9 cellular contexts compared by ENCODE assay signal in the genomic region with DNA sequence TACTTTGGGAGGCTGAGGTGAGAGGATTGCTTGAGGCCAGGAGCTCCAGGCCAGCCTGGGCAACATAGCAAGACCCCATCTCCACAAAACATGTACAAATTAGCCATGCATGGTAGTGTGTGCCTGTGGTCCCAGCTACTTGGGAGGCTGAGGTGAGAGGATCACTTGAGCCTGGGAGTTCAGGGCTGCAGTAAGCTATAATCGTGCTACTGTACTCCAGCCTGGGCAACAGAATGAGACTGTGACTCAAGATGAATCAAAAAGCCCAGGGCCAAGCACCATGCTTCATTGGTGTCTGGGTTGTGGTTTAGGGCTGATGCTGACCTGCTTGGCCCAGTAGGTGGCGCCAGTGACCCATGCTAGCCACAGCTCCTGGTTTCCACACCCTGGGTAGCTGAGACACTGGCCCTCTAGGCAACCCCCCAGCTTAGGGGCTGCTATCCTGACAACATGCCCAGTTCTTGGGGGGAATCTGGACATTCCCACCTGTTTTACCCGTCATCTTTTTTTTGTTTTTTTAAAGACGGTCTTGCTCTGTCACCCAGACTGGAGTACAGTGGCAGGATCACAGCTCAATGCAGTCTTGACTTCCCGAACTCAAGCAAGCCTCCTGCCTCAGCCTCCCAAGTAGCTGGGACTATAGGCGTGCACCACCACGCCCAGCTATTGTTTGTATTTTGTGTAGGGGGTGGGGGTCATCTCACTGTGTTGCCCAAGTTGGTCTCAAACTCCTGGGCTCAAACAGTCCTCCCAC. TPM values are rescaled to one million over a fixed set of nuclear protein-coding genes. Genes with fewer than 3 reads are reported as not detected.
DNase-seq lines count a peak whose midpoint lies in the region; ATAC-seq and TF ChIP-seq lines count a peak whose summit lies in the region.
"Had no signal": no experiment of that assay in that cellular context is flagged by ENCODE, and none has a peak within 500 bp of the region (broad histone marks: within the 10 kb centered on the region; RNA-seq: fewer than 3 reads in every experiment).

No MANE protein-coding gene starts in this region.

- H3K36me3 Mint-ChIP-seq in Calu3 (ENCODE audit: insufficient read depth, unreplicated experiment) (peaks cover 7% of the 10 kb centered on the region), mesothelial cell of epicardium (peaks cover 2% of the 10 kb centered on the region)
- peaks cover 8% of the 10 kb centered on the region for H3K36me3 Mint-ChIP-seq in activated CD8-positive, alpha-beta T cell treated with anti-CD3 and anti-CD28 coated beads, Interleukin-2, amount 10 ng/mL, durations not matched to agents 7 days and 5 days (ENCODE audit: low read depth)

- POLR2A ChIA-PET in HEK293T (lab: Yijun Ruan, JAX), result interaction anchor here (1.0 kb wide), 1 partner anchor 79 kb away, joined by 4 read pairs; a partner anchor contains a TSS
- POLR2A ChIA-PET in activated CD8-positive, alpha-beta T cell treated with anti-CD3 and anti-CD28 coated beads, Interleukin-2, amount 10 ng/mL, durations not matched to agents 7 days and 5 days (lab: Charles Lee), result interaction anchor here (0.6 to 1.5 kb wide), 2 partner anchors 20 to 59 kb away, joined by 5 to 7 read pairs; no protein-coding TSS in a partner anchor

- ATAC-seq in activated CD8-positive, alpha-beta T cell treated with anti-CD3 and anti-CD28 coated beads, Interleukin-2, amount 10 ng/mL, durations not matched to agents 7 days and 5 days, result peak; percentile 93
- ATAC-seq in HG03469 (IDR thresholded peaks at IDR 0.05; ENCODE audit: unreplicated experiment), result no peak

- H3K4me1 Mint-ChIP-seq in Calu3 (ENCODE audit: low read depth, unreplicated experiment), result peaks cover 7% of the 10 kb centered on the region
- H3K4me1 Mint-ChIP-seq in activated CD8-positive, alpha-beta T cell treated with anti-CD3 and anti-CD28 coated beads, Interleukin-2, amount 10 ng/mL, durations not matched to agents 7 days and 5 days (ENCODE audit: low read depth), result peaks cover 11% of the 10 kb centered on the region
- peaks cover 6% of the 10 kb centered on the region for H3K4me1 Mint-ChIP-seq in mesothelial cell of epicardium

- DNase-seq in Calu3 (peak; percentile 76), HEK293T (ENCODE audit: extremely low spot score) (peak; percentile 84), NCI-H82 treated with DMSO at 0.1 percent for 48 hours (lab: John Stamatoyannopoulos, UW; ENCODE audit: unreplicated experiment) (peak; percentile 38), mesothelial cell of epicardium (ENCODE audit: low spot score in 2 of 2, unreplicated experiment in 2 of 2) (peak; percentile 50 to 84)
- peak; percentile 88 for DNase-seq in activated CD8-positive, alpha-beta T cell treated with anti-CD3 and anti-CD28 coated beads, Interleukin-2, amount 10 ng/mL, durations not matched to agents 7 days and 5 days
- DNase-seq in effector memory CD4-positive, alpha-beta T cell, result peak; percentile 65 to 75 (median 73)
- peak; percentile 68 to 76 for DNase-seq in stimulated activated CD8-positive, alpha-beta memory T cell treated with anti-CD3 and anti-CD28 coated beads, Interleukin-2, amount 100 ng/mL, for 48 hours (ENCODE audit: low read depth in 2 of 2)

- intact Hi-C loops in Calu3 (cut with micrococcal nuclease; ENCODE audit: unreplicated experiment), result loop anchor here (1.0 kb wide), 1 partner anchor 58 kb away; no protein-coding TSS in a partner anchor

- H3K9me3 ChIP-seq in effector memory CD4-positive, alpha-beta T cell (ENCODE audit: control insufficient read depth, low read length), result no peaks in the 10 kb centered on the region

- H3K36me3 ChIP-seq in effector memory CD4-positive, alpha-beta T cell (ENCODE audit: control insufficient read depth, insufficient read depth, low read length), result peaks cover 5% of the 10 kb centered on the region

- no peak overlapping the region for H3K27ac ChIP-seq in effector memory CD4-positive, alpha-beta T cell (ENCODE audit: insufficient read depth, low read length, poor library complexity, severe bottlenecking)
- H3K27ac ChIP-seq: SK-N-MC had no signal

- BruUV-seq in Calu3 (replicated peaks; lab: Mats Ljungman, UMichigan), result no TSS peak

- H3K9me3 Mint-ChIP-seq in Calu3 (ENCODE audit: low read depth, unreplicated experiment), result no peaks in the 10 kb centered on the region
- no peaks in the 10 kb centered on the region for H3K9me3 Mint-ChIP-seq in activated CD8-positive, alpha-beta T cell treated with anti-CD3 and anti-CD28 coated beads, Interleukin-2, amount 10 ng/mL, durations not matched to agents 7 days and 5 days (ENCODE audit: insufficient read depth)
- H3K9me3 Mint-ChIP-seq in mesothelial cell of epicardium, result no peaks in the 10 kb centered on the region

- no peaks in the 10 kb centered on the region for H3K27me3 Mint-ChIP-seq in Calu3 (ENCODE audit: unreplicated experiment)
- no peaks in the 10 kb centered on the region for H3K27me3 Mint-ChIP-seq in activated CD8-positive, alpha-beta T cell treated with anti-CD3 and anti-CD28 coated beads, Interleukin-2, amount 10 ng/mL, durations not matched to agents 7 days and 5 days (ENCODE audit: low read depth)
- no peaks in the 10 kb centered on the region for H3K27me3 Mint-ChIP-seq in mesothelial cell of epicardium (ENCODE audit: low read depth)

- no peak overlapping the region for H3K4me3 ChIP-seq in effector memory CD4-positive, alpha-beta T cell (ENCODE audit: insufficient read depth, low read depth, low read length, poor library complexity, severe bottlenecking)
- H3K4me3 ChIP-seq: SK-N-MC had no signal

- H3K27ac Mint-ChIP-seq in Calu3 (ENCODE audit: unreplicated experiment), result no peak overlapping the region
- no peak overlapping the region for H3K27ac Mint-ChIP-seq in activated CD8-positive, alpha-beta T cell treated with anti-CD3 and anti-CD28 coated beads, Interleukin-2, amount 10 ng/mL, durations not matched to agents 7 days and 5 days
- H3K27ac Mint-ChIP-seq in mesothelial cell of epicardium, result no peak overlapping the region

- CTCF ChIA-PET in Calu3 (lab: Charles Lee), result interaction anchor here (1.5 to 1.9 kb wide), 3 partner anchors 57 to 79 kb away, joined by 8 to 29 read pairs (median 14); a partner anchor contains a TSS
- CTCF ChIA-PET in HEK293T (lab: Yijun Ruan, JAX), result interaction anchor here (0.6 to 3.5 kb wide), 11 partner anchors 9 to 626 kb away, joined by 3 to 44 read pairs (median 4); no protein-coding TSS in a partner anchor
- CTCF ChIA-PET in activated CD8-positive, alpha-beta T cell treated with anti-CD3 and anti-CD28 coated beads, Interleukin-2, amount 10 ng/mL, durations not matched to agents 7 days and 5 days (lab: Charles Lee), result interaction anchor here (0.6 to 3.7 kb wide), 29 partner anchors 9 to 1321 kb away, joined by 3 to 141 read pairs (median 4); a partner anchor contains a TSS

- H3K4me3 Mint-ChIP-seq in Calu3 (ENCODE audit: low read depth, unreplicated experiment) (no peak overlapping the region), mesothelial cell of epicardium (no peak overlapping the region)
- no peak overlapping the region for H3K4me3 Mint-ChIP-seq in activated CD8-positive, alpha-beta T cell treated with anti-CD3 and anti-CD28 coated beads, Interleukin-2, amount 10 ng/mL, durations not matched to agents 7 days and 5 days

- H3K4me1 ChIP-seq in effector memory CD4-positive, alpha-beta T cell (ENCODE audit: control insufficient read depth, insufficient read depth, low read length, poor library complexity, severe bottlenecking), result peaks cover 6% of the 10 kb centered on the region

- no peaks in the 10 kb centered on the region for H3K27me3 ChIP-seq in effector memory CD4-positive, alpha-beta T cell (replicated peaks; ENCODE audit: control insufficient read depth, insufficient read depth, low read length, poor library complexity, severe bottlenecking)

- peak; percentile 71 for TF ChIP-seq CTCF in Calu3 (IDR thresholded peaks at IDR 0.05; ENCODE audit: unreplicated experiment)
- peak; percentile 86 for TF ChIP-seq CTCF in mesothelial cell of epicardium (IDR thresholded peaks at IDR 0.05; ENCODE audit: unreplicated experiment)

TF ChIP-seq in HEK293T, 16 proteins besides CTCF, POLR2A, EP300 and RAD21:
- TF ChIP-seq, protein P1, sequence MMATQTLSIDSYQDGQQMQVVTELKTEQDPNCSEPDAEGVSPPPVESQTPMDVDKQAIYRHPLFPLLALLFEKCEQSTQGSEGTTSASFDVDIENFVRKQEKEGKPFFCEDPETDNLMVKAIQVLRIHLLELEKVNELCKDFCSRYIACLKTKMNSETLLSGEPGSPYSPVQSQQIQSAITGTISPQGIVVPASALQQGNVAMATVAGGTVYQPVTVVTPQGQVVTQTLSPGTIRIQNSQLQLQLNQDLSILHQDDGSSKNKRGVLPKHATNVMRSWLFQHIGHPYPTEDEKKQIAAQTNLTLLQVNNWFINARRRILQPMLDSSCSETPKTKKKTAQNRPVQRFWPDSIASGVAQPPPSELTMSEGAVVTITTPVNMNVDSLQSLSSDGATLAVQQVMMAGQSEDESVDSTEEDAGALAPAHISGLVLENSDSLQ (IDR thresholded peaks at IDR 0.05), result no peak
- TF ChIP-seq L3MBTL2 (conservative IDR thresholded peaks at IDR 0.05), result no peak
- no peak for TF ChIP-seq TARDBP (IDR thresholded peaks at IDR 0.05)
- no peak for TF ChIP-seq FOXA1 (IDR thresholded peaks at IDR 0.05)
- TF ChIP-seq HDGF (IDR thresholded peaks at IDR 0.05; ENCODE audit: borderline replicate concordance), result 0 out of 2 replicates have a peak, but pooled peaks have one; percentile 67
- no peak for TF ChIP-seq SUZ12 (IDR thresholded peaks at IDR 0.05)
TF ChIP-seq in HEK293T: peak in this region for 1.

RNA-seq across cellular contexts. Expression of a gene that starts 5.5 kb away (rescaled TPM):
- 51.1 and 53.4 TPM in 2 replicates for total RNA-seq in Calu3 (2022)
- 10 to 100 TPM; 85.8 to 88.0 TPM for total RNA-seq in activated CD8-positive, alpha-beta T cell treated with anti-CD3 and anti-CD28 coated beads, Interleukin-2, amount 10 ng/mL, durations not matched to agents 7 days and 5 days
- 70.4 to 73.1 TPM (median 72.6 TPM) in 3 replicates for total RNA-seq in mesothelial cell of epicardium

RNA-seq across cellular contexts. Expression of a gene that starts 28.6 kb away (rescaled TPM):
- total RNA-seq in Calu3 (2022) (not detected in 2 replicates), mesothelial cell of epicardium (16.8 to 20.3 TPM (median 19.7 TPM) in 3 replicates)
- not detected for total RNA-seq in activated CD8-positive, alpha-beta T cell treated with anti-CD3 and anti-CD28 coated beads, Interleukin-2, amount 10 ng/mL, durations not matched to agents 7 days and 5 days

Comparison
In these comparisons a context has a peak if more than half of its experiments do, and no peak if none do; other contexts are left out.
1. DNase-seq: peak in every context shown above with its lines; median percentile 88 in activated CD8-positive, alpha-beta T cell treated with anti-CD3 and anti-CD28 coated beads, Interleukin-2, amount 10 ng/mL, durations not matched to agents 7 days and 5 days; 84 in HEK293T; 76 in Calu3; 73 in effector memory CD4-positive, alpha-beta T cell; 72 in stimulated activated CD8-positive, alpha-beta memory T cell treated with anti-CD3 and anti-CD28 coated beads, Interleukin-2, amount 100 ng/mL, for 48 hours; 67 in mesothelial cell of epicardium; 38 in NCI-H82 treated with DMSO at 0.1 percent for 48 hours.
2. RNA of a gene that starts 28.6 kb away (total RNA-seq): 16.8 to 20.3 TPM in mesothelial cell of epicardium; not detected in Calu3 and not detected in activated CD8-positive, alpha-beta T cell treated with anti-CD3 and anti-CD28 coated beads, Interleukin-2, amount 10 ng/mL, durations not matched to agents 7 days and 5 days; every median in the first group is over 10 times any median in the second.